ENCODE assay signal across 1 cellular context in the genomic region with DNA sequence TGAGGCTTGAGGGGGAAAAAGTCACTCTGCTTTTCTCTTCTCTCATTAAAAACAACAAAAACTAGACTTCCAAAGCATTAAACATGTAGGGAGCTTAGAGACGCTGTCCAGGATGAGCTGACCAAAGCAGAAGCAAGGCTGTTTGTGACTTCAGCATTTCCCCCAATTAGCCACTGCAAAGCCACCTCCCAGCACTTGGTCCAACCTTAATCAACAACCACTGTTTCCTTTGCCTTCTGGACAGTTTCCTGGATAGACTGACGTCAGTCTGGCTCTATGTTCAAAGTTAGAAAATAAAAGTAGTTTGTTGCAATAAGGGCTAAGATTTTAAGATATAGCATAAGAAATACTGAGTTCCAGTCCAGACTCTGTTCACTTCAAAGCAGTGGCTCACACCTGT.
TF ChIP-seq lines count a peak whose summit lies in the region.

No MANE protein-coding gene starts in this region.

TF ChIP-seq in GM12878, 131 proteins besides CTCF, POLR2A, EP300 and RAD21:
- TF ChIP-seq, protein P1, sequence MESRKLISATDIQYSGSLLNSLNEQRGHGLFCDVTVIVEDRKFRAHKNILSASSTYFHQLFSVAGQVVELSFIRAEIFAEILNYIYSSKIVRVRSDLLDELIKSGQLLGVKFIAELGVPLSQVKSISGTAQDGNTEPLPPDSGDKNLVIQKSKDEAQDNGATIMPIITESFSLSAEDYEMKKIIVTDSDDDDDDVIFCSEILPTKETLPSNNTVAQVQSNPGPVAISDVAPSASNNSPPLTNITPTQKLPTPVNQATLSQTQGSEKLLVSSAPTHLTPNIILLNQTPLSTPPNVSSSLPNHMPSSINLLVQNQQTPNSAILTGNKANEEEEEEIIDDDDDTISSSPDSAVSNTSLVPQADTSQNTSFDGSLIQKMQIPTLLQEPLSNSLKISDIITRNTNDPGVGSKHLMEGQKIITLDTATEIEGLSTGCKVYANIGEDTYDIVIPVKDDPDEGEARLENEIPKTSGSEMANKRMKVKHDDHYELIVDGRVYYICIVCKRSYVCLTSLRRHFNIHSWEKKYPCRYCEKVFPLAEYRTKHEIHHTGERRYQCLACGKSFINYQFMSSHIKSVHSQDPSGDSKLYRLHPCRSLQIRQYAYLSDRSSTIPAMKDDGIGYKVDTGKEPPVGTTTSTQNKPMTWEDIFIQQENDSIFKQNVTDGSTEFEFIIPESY (IDR thresholded peaks at IDR 0.05) = no peak
- TF ChIP-seq NR2C2 (IDR thresholded peaks at IDR 0.05; ENCODE audit: borderline replicate concordance, control insufficient read depth, insufficient read length, low read depth) (no peak), YY1 (IDR thresholded peaks at IDR 0.05; ENCODE audit: low read depth, low read length) (no peak), PAX5 (IDR thresholded peaks at IDR 0.05; ENCODE audit: borderline replicate concordance, low read depth, low read length) (no peak), E2F4 (IDR thresholded peaks at IDR 0.05; ENCODE audit: low read depth, low read length) (no peak), BRCA1 (IDR thresholded peaks at IDR 0.05; ENCODE audit: low read depth, low read length) (no peak), SUZ12 (IDR thresholded peaks at IDR 0.05; ENCODE audit: unreplicated experiment) (no peak), MXI1 (IDR thresholded peaks at IDR 0.05; ENCODE audit: low read depth, low read length) (no peak), RBBP5 (conservative IDR thresholded peaks at IDR 0.05) (no peak), TCF7 (IDR thresholded peaks at IDR 0.05; ENCODE audit: borderline replicate concordance) (no peak), SMC3 (IDR thresholded peaks at IDR 0.05; ENCODE audit: borderline replicate concordance, low read length) (no peak), ZNF207 (IDR thresholded peaks at IDR 0.05; ENCODE audit: borderline replicate concordance) (no peak), SMARCA5 (IDR thresholded peaks at IDR 0.05) (no peak), CBX5 (IDR thresholded peaks at IDR 0.05; ENCODE audit: low read depth) (no peak), ZNF687 (IDR thresholded peaks at IDR 0.05) (no peak), RFX5 (IDR thresholded peaks at IDR 0.05; ENCODE audit: low read depth, low read length) (no peak), STAT1 (conservative IDR thresholded peaks at IDR 0.05) (no peak), BCLAF1 (IDR thresholded peaks at IDR 0.05) (no peak), PML (IDR thresholded peaks at IDR 0.05; ENCODE audit: low read length) (no peak)
- TF ChIP-seq, protein P2, sequence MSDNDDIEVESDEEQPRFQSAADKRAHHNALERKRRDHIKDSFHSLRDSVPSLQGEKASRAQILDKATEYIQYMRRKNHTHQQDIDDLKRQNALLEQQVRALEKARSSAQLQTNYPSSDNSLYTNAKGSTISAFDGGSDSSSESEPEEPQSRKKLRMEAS (IDR thresholded peaks at IDR 0.05; ENCODE audit: low read depth, low read length) = no peak
